11 cellular contexts compared by ENCODE assay signal in the genomic region with DNA sequence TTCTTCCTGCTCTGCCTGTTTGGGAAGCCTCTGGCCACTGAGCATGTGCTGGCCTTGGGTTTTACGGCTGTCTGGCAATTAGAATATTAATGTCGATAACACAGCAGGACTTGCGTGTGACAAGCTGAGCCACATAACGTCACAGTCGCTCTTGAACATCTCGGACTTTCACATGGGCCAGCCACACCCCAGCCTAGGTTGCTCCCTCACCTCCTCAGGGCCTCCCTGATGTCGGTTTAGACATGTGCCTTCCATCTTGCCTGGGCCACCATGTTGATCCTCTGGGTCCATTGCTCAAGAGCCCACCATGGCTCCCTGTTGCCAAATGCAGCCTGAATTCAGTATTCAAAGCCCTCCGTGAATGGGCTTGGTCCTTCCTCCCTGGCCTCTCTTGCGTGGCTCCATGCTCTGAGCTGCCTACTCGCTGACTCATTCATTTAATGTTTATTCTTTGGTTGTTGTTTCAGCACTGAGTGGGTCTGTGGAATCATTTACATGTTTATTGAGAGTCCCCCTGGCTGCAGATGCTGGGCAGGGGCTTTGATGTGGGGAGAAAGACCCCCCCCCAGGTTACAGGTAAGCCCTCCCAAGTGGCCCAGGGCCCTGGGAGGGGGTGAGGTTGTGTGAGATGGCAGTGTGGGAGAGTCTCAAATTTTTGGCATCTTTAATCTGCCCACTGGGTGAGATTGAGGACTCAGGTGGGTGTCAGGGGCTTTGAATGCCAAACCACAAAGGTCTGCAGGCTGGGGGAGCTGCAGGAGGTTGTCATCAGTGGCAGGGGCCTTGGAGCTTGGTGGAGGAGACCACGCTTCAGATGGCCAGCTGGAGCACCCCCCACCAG.
DNase-seq lines count a peak whose midpoint lies in the region; ATAC-seq, FAIRE-seq and TF ChIP-seq lines count a peak whose summit lies in the region.
"Had no signal": no experiment of that assay in that cellular context is flagged by ENCODE, and none has a peak within 500 bp of the region (broad histone marks: within the 10 kb centered on the region; RNA-seq: fewer than 3 reads in every experiment).

No MANE protein-coding gene starts in this region.

- no peak overlapping the region for H3K9ac ChIP-seq in endothelial cell of umbilical vein (replicated peaks; ENCODE audit: extremely low read depth, insufficient read depth, low read length)

- DNase-seq in T-helper 2 cell treated with Interferon-gamma antibody and Interleukin-4, amounts not matched to agents 5 μg/mL and 100 μg/mL, for 36 hours (ENCODE audit: low spot score), result no peak
- DNase-seq in T-helper 2 cell (no peak), RPMI7951 (ENCODE audit: low read depth) (peak; percentile 54), endothelial cell of umbilical vein (ENCODE audit: low read depth, low spot score) (no peak), DMS153 treated with DMSO at 0.1 percent for 48 hours (lab: John Stamatoyannopoulos, UW; ENCODE audit: unreplicated experiment) (no peak), endothelial cell (ENCODE audit: low spot score) (no peak), NCI-H1048 (lab: John Stamatoyannopoulos, UW) (no peak)
- no peak for DNase-seq in stimulated activated effector memory CD8-positive, alpha-beta T cell treated with anti-CD3 and anti-CD28 coated beads, Interleukin-12 subunit alpha, Interleukin-12 subunit beta, amount 100 ng/mL, for 72 hours (ENCODE audit: low spot score in 2 of 2)
- DNase-seq: H9 had no signal

- ATAC-seq in stimulated activated effector memory CD8-positive, alpha-beta T cell treated with anti-CD3 and anti-CD28 coated beads, Interleukin-12 subunit alpha, Interleukin-12 subunit beta, amount 100 ng/mL, for 72 hours, result no peak

- H3K27ac Mint-ChIP-seq in T-helper 2 cell treated with Interferon-gamma antibody and Interleukin-4, amounts not matched to agents 5 μg/mL and 100 μg/mL, for 36 hours, result peak overlapping the region; percentile 17
- H3K27ac Mint-ChIP-seq in stimulated activated effector memory CD8-positive, alpha-beta T cell treated with anti-CD3 and anti-CD28 coated beads, Interleukin-12 subunit alpha, Interleukin-12 subunit beta, amount 100 ng/mL, for 72 hours, result peak overlapping the region; percentile 89
- H3K27ac Mint-ChIP-seq in endothelial cell (ENCODE audit: unreplicated experiment), result no peak overlapping the region
- H3K27ac Mint-ChIP-seq: H9, progenitor cell of endocrine pancreas had no signal

- H3K27me3 ChIP-seq in endothelial cell of umbilical vein (ENCODE audit: control insufficient read depth in 2 of 2, insufficient read depth in 2 of 2, low read length in 2 of 2), result no peaks in the 10 kb centered on the region
- H3K27me3 ChIP-seq: ascending aorta had no signal

- no peak overlapping the region for H3K4me3 Mint-ChIP-seq in T-helper 2 cell treated with Interferon-gamma antibody and Interleukin-4, amounts not matched to agents 5 μg/mL and 100 μg/mL, for 36 hours
- peak overlapping the region; percentile 36 for H3K4me3 Mint-ChIP-seq in stimulated activated effector memory CD8-positive, alpha-beta T cell treated with anti-CD3 and anti-CD28 coated beads, Interleukin-12 subunit alpha, Interleukin-12 subunit beta, amount 100 ng/mL, for 72 hours
- H3K4me3 Mint-ChIP-seq in endothelial cell (ENCODE audit: unreplicated experiment), result no peak overlapping the region
- H3K4me3 Mint-ChIP-seq: H9 had no signal

- dilution Hi-C loops in endothelial cell of umbilical vein (cut with MboI; ENCODE audit: extremely low pct_ligation_motif_present, low sequenced_read_pairs), result no loop called here

- no peaks in the 10 kb centered on the region for H3K36me3 ChIP-seq in endothelial cell of umbilical vein (ENCODE audit: control insufficient read depth in 2 of 2, extremely low read depth in 1 of 2, insufficient read depth in 2 of 2, low read length in 2 of 2)
- H3K36me3 ChIP-seq: ascending aorta had no signal

- no peaks in the 10 kb centered on the region for H3K27me3 Mint-ChIP-seq in T-helper 2 cell treated with Interferon-gamma antibody and Interleukin-4, amounts not matched to agents 5 μg/mL and 100 μg/mL, for 36 hours (ENCODE audit: low read depth)
- peaks cover 11% of the 10 kb centered on the region for H3K27me3 Mint-ChIP-seq in endothelial cell (ENCODE audit: unreplicated experiment)

- H3K9me1 ChIP-seq in endothelial cell of umbilical vein (replicated peaks; ENCODE audit: control insufficient read depth, extremely low read depth, insufficient read depth, low read length), result no peaks in the 10 kb centered on the region

- peak; percentile 94 for FAIRE-seq in endothelial cell of umbilical vein (lab: Jason Lieb, UNC)

- H3K4me1 ChIP-seq in endothelial cell of umbilical vein (ENCODE audit: control insufficient read depth, extremely low read depth, insufficient read depth, low read length), result peaks cover 33% of the 10 kb centered on the region

- H3K4me2 ChIP-seq in endothelial cell of umbilical vein (ENCODE audit: insufficient read depth, low read length), result no peak overlapping the region

- POLR2A ChIA-PET in endothelial cell of umbilical vein (lab: Charles Lee), result interaction anchor here (0.6 kb wide), 1 partner anchor 349 kb away, joined by 4 read pairs; no protein-coding TSS in a partner anchor

- no peak overlapping the region for H3K27ac ChIP-seq in endothelial cell of umbilical vein (ENCODE audit: insufficient read depth, low read depth, low read length)
- H3K27ac ChIP-seq: ascending aorta had no signal

- H3K9me3 ChIP-seq in endothelial cell of umbilical vein (replicated peaks; ENCODE audit: control insufficient read depth, insufficient read depth, low read length), result no peaks in the 10 kb centered on the region
- H3K9me3 ChIP-seq: ascending aorta had no signal

- TF ChIP-seq CTCF in endothelial cell of umbilical vein (IDR thresholded peaks at IDR 0.05; ENCODE audit: extremely low read depth in 1 of 2, insufficient read depth in 1 of 2, low read depth in 1 of 2, low read length in 2 of 2) (no peak), endothelial cell (IDR thresholded peaks at IDR 0.05; ENCODE audit: unreplicated experiment) (no peak)

- H3K4me1 Mint-ChIP-seq in T-helper 2 cell treated with Interferon-gamma antibody and Interleukin-4, amounts not matched to agents 5 μg/mL and 100 μg/mL, for 36 hours (ENCODE audit: low read depth), result peaks cover 41% of the 10 kb centered on the region
- peaks cover 77% of the 10 kb centered on the region for H3K4me1 Mint-ChIP-seq in stimulated activated effector memory CD8-positive, alpha-beta T cell treated with anti-CD3 and anti-CD28 coated beads, Interleukin-12 subunit alpha, Interleukin-12 subunit beta, amount 100 ng/mL, for 72 hours
- peaks cover 39% of the 10 kb centered on the region for H3K4me1 Mint-ChIP-seq in endothelial cell (ENCODE audit: unreplicated experiment)

- CTCF ChIA-PET in endothelial cell of umbilical vein (lab: Charles Lee), result interaction anchor here (0.7 to 6.1 kb wide), 4 partner anchors 16 to 22 kb away, joined by 3 to 42 read pairs (median 4); no protein-coding TSS in a partner anchor

- TF ChIP-seq POLR2A in endothelial cell of umbilical vein (IDR thresholded peaks at IDR 0.05; ENCODE audit: low read depth, low read length), result no peak

- H3K79me2 ChIP-seq in endothelial cell of umbilical vein (ENCODE audit: control insufficient read depth, insufficient read depth, low read length), result peaks cover 49% of the 10 kb centered on the region

- H4K20me1 ChIP-seq in endothelial cell of umbilical vein (replicated peaks; ENCODE audit: control insufficient read depth, extremely low read depth, insufficient read depth, low read length), result no peaks in the 10 kb centered on the region

- no peaks in the 10 kb centered on the region for H3K9me3 Mint-ChIP-seq in T-helper 2 cell treated with Interferon-gamma antibody and Interleukin-4, amounts not matched to agents 5 μg/mL and 100 μg/mL, for 36 hours
- no peaks in the 10 kb centered on the region for H3K9me3 Mint-ChIP-seq in stimulated activated effector memory CD8-positive, alpha-beta T cell treated with anti-CD3 and anti-CD28 coated beads, Interleukin-12 subunit alpha, Interleukin-12 subunit beta, amount 100 ng/mL, for 72 hours
- no peaks in the 10 kb centered on the region for H3K9me3 Mint-ChIP-seq in endothelial cell (ENCODE audit: unreplicated experiment)
- H3K9me3 Mint-ChIP-seq: H9 had no signal

- no TSS peak for BruUV-seq in endothelial cell of umbilical vein (replicated peaks; lab: Mats Ljungman, UMichigan)

- H3K36me3 Mint-ChIP-seq in T-helper 2 cell treated with Interferon-gamma antibody and Interleukin-4, amounts not matched to agents 5 μg/mL and 100 μg/mL, for 36 hours (ENCODE audit: low read depth), result no peaks in the 10 kb centered on the region
- H3K36me3 Mint-ChIP-seq in stimulated activated effector memory CD8-positive, alpha-beta T cell treated with anti-CD3 and anti-CD28 coated beads, Interleukin-12 subunit alpha, Interleukin-12 subunit beta, amount 100 ng/mL, for 72 hours, result peaks cover 13% of the 10 kb centered on the region
- H3K36me3 Mint-ChIP-seq in endothelial cell (ENCODE audit: low read depth, unreplicated experiment), result peaks cover 4% of the 10 kb centered on the region

- no peak overlapping the region for H2AFZ ChIP-seq in endothelial cell of umbilical vein (ENCODE audit: low read depth, low read length)

- no peak overlapping the region for H3K4me3 ChIP-seq in endothelial cell of umbilical vein (replicated peaks in 1 of 3; ENCODE audit: insufficient read depth in 1 of 3, low read depth in 1 of 3, low read length in 3 of 3)
- H3K4me3 ChIP-seq: ascending aorta had no signal

- intact Hi-C loops in endothelial cell of umbilical vein (cut with micrococcal nuclease), result no loop called here

TF ChIP-seq in endothelial cell of umbilical vein, 7 proteins besides CTCF, POLR2A, EP300 and RAD21:
- TF ChIP-seq EZH2 (IDR thresholded peaks at IDR 0.05; ENCODE audit: borderline replicate concordance, low read depth, low read length, severe bottlenecking) (no peak), FOS (IDR thresholded peaks at IDR 0.05; ENCODE audit: borderline replicate concordance, insufficient read depth, low read length) (peak; percentile 70), MYC (IDR thresholded peaks at IDR 0.05; ENCODE audit: low read depth, low read length) (no peak)
TF ChIP-seq in endothelial cell of umbilical vein: peak in this region for 1.
